ENCODE assay signal across 17 cellular contexts in genomic region chr7:3955026-3955425, GRCh38.
DNase-seq lines count a peak whose midpoint lies in the region; ATAC-seq and TF ChIP-seq lines count a peak whose summit lies in the region.
"Had no signal": no experiment of that assay in that cellular context is flagged by ENCODE, and none has a peak within 500 bp of the region (broad histone marks: within the 10 kb centered on the region; RNA-seq: fewer than 3 reads in every experiment).

No MANE protein-coding gene starts in this region.

- no peak overlapping the region for H3K4me2 ChIP-seq in neural progenitor cell

- H3F3A ChIP-seq in neural progenitor cell (ENCODE audit: low read depth): no peaks in the 10 kb centered on the region

- no peaks in the 10 kb centered on the region for H3K27me3 ChIP-seq in neural progenitor cell

- TF ChIP-seq CTCF in neural progenitor cell (IDR thresholded peaks at IDR 0.05): no peak

- no peak overlapping the region for H3K27ac ChIP-seq in neural progenitor cell

- no peaks in the 10 kb centered on the region for H3K36me3 ChIP-seq in neural progenitor cell

- H3K27me3 Mint-ChIP-seq in neural progenitor cell (ENCODE audit: insufficient read depth, low read depth): no peaks in the 10 kb centered on the region

- H3K4me1 Mint-ChIP-seq in neural progenitor cell: peaks cover 9% of the 10 kb centered on the region
- H3K4me1 Mint-ChIP-seq: CD14-positive monocyte had no signal

- peak overlapping the region; percentile 66 for H3K27ac Mint-ChIP-seq in neural progenitor cell
- H3K27ac Mint-ChIP-seq: CD14-positive monocyte had no signal

- DNase-seq in COLO668 (lab: John Stamatoyannopoulos, UW; ENCODE audit: unreplicated experiment): peak; percentile 30
- peak; percentile 63 for DNase-seq in NCI-H1105 (lab: John Stamatoyannopoulos, UW)
- peak; percentile 5 to 47 for DNase-seq in SHP77 (lab: John Stamatoyannopoulos, UW)
- no peak for DNase-seq in neural progenitor cell (ENCODE audit: low spot score)
- DNase-seq in NCI-H1048 (lab: John Stamatoyannopoulos, UW): no peak
- DNase-seq: ACHN; GF-D8; GOT3; IMR-90; NCI-H446; NCI-H69; NK-92 treated with Interleukin-12 subunit alpha and Interleukin-12 subunit beta, amount 100 ng/mL, for 24 hours; Right ventricle myocardium superior had no signal

- no peak for ATAC-seq in GM18873 (IDR thresholded peaks at IDR 0.05; ENCODE audit: low FRiP score, unreplicated experiment)
- ATAC-seq in GM21717 (IDR thresholded peaks at IDR 0.05; ENCODE audit: unreplicated experiment): no peak
- ATAC-seq: HCT116 had no signal

- no peaks in the 10 kb centered on the region for H3K4me1 ChIP-seq in neural progenitor cell

- H3K4me3 ChIP-seq in neural progenitor cell: no peak overlapping the region

- no peaks in the 10 kb centered on the region for H3K79me2 ChIP-seq in neural progenitor cell (ENCODE audit: low read depth)

- no peaks in the 10 kb centered on the region for H3K9me3 ChIP-seq in neural progenitor cell (ENCODE audit: low read depth)

- H2AFZ ChIP-seq in neural progenitor cell (replicated peaks): no peak overlapping the region

- no peaks in the 10 kb centered on the region for H3K9me3 Mint-ChIP-seq in neural progenitor cell

- H3K36me3 Mint-ChIP-seq in neural progenitor cell: peaks cover 15% of the 10 kb centered on the region
- H3K36me3 Mint-ChIP-seq: CD14-positive monocyte had no signal

- H4K20me1 ChIP-seq in neural progenitor cell (ENCODE audit: low read depth): no peaks in the 10 kb centered on the region

- no peak overlapping the region for H3K4me3 Mint-ChIP-seq in neural progenitor cell
- H3K4me3 Mint-ChIP-seq: CD14-positive monocyte had no signal

- H3K9ac ChIP-seq in neural progenitor cell: no peak overlapping the region

Comparison
In these comparisons a context has a peak if more than half of its experiments do, and no peak if none do; other contexts are left out.
1. DNase-seq: peak in COLO668 (single experiment), NCI-H1105 (single experiment) and SHP77 (2 of 2); none in neural progenitor cell (single experiment) and NCI-H1048 (single experiment).